In genomic region chr9:129823163-129823933, GRCh38 we compare ENCODE assay signal across 8 cellular contexts. TPM values are rescaled to one million over a fixed set of nuclear protein-coding genes. Genes with fewer than 3 reads are reported as not detected.
DNase-seq lines count a peak whose midpoint lies in the region; ATAC-seq, FAIRE-seq and TF ChIP-seq lines count a peak whose summit lies in the region.

No MANE protein-coding gene starts in this region.

- peak overlapping the region; percentile 78 for H3K9ac ChIP-seq in keratinocyte (ENCODE audit: control insufficient read depth, extremely low read depth, insufficient read depth, low read length)

- peak; percentile 10 for DNase-seq in A172 (ENCODE audit: low spot score)
- DNase-seq in GM12891 (ENCODE audit: insufficient read length, low spot score): peak; percentile 46
- peak; percentile 24 for DNase-seq in NCI-H226
- DNase-seq in brain microvascular endothelial cell: no peak
- DNase-seq in keratinocyte (ENCODE audit: low read depth, low spot score): no peak
- DNase-seq in midbrain (lab: John Stamatoyannopoulos, UW): no peak

- no peaks in the 10 kb centered on the region for H3K27me3 ChIP-seq in brain microvascular endothelial cell (replicated peaks)
- no peaks in the 10 kb centered on the region for H3K27me3 ChIP-seq in keratinocyte (ENCODE audit: control insufficient read depth, extremely low read depth, insufficient read depth, low read length)

- H3K27ac ChIP-seq in brain microvascular endothelial cell (peak overlapping the region; percentile 54), keratinocyte (ENCODE audit: control insufficient read depth, insufficient read depth, low read length) (peak overlapping the region; percentile 42)

- no peaks in the 10 kb centered on the region for H3K9me1 ChIP-seq in keratinocyte (ENCODE audit: control insufficient read depth, extremely low read depth, insufficient read depth, low read length)

- H2AFZ ChIP-seq in keratinocyte (ENCODE audit: control insufficient read depth, low read length): peak overlapping the region; percentile 69

- ATAC-seq in HG03460 (IDR thresholded peaks at IDR 0.05; ENCODE audit: unreplicated experiment): no peak

- H3K27me3 Mint-ChIP-seq in stimulated activated naive CD8-positive, alpha-beta T cell treated with anti-CD3 and anti-CD28 coated beads, Interleukin-15, Interleukin-2, amounts not matched to agents 100 ng/mL and 50 ng/mL, for 24 hours: no peaks in the 10 kb centered on the region

- no peaks in the 10 kb centered on the region for H3K9me3 Mint-ChIP-seq in stimulated activated naive CD8-positive, alpha-beta T cell treated with anti-CD3 and anti-CD28 coated beads, Interleukin-15, Interleukin-2, amounts not matched to agents 100 ng/mL and 50 ng/mL, for 24 hours

- peaks cover 40% of the 10 kb centered on the region for H3K36me3 Mint-ChIP-seq in stimulated activated naive CD8-positive, alpha-beta T cell treated with anti-CD3 and anti-CD28 coated beads, Interleukin-15, Interleukin-2, amounts not matched to agents 100 ng/mL and 50 ng/mL, for 24 hours (ENCODE audit: low read depth)

- FAIRE-seq in GM12891 (lab: Jason Lieb, UNC): peak; percentile 50
- FAIRE-seq in keratinocyte (lab: Jason Lieb, UNC): no peak

- TF ChIP-seq CTCF in brain microvascular endothelial cell (IDR thresholded peaks at IDR 0.05; ENCODE audit: low read depth, low read length, missing control alignments) (no peak), keratinocyte (optimal IDR thresholded peaks at IDR 0.05 in 1 of 3, IDR thresholded peaks at IDR 0.05 in 1 of 3, conservative IDR thresholded peaks at IDR 0.05 in 1 of 3; ENCODE audit: extremely low read depth in 1 of 3, insufficient read depth in 2 of 3, low read length in 3 of 3) (no peak)

- H4K20me1 ChIP-seq in keratinocyte (ENCODE audit: control insufficient read depth, extremely low read depth, insufficient read depth, low read length): no peaks in the 10 kb centered on the region

- H3K36me3 ChIP-seq in brain microvascular endothelial cell (replicated peaks) (peaks cover 41% of the 10 kb centered on the region), keratinocyte (ENCODE audit: control insufficient read depth in 2 of 2, extremely low read depth in 1 of 2, insufficient read depth in 2 of 2, low read length in 2 of 2) (peaks cover 15 to 31% of the 10 kb centered on the region in 2 experiments)

- in situ Hi-C loops in brain microvascular endothelial cell (cut with HindIII; ENCODE audit: low pct_ligation_motif_present, low sequenced_read_pairs): no loop called here

- peaks cover 24% of the 10 kb centered on the region for H3K79me2 ChIP-seq in keratinocyte (ENCODE audit: control insufficient read depth, insufficient read depth, low read length)

- peak overlapping the region; percentile 88 for H3K4me3 Mint-ChIP-seq in stimulated activated naive CD8-positive, alpha-beta T cell treated with anti-CD3 and anti-CD28 coated beads, Interleukin-15, Interleukin-2, amounts not matched to agents 100 ng/mL and 50 ng/mL, for 24 hours

- H3K9me3 ChIP-seq in keratinocyte (ENCODE audit: control insufficient read depth, low read depth, low read length): no peaks in the 10 kb centered on the region

- H3K4me1 Mint-ChIP-seq in stimulated activated naive CD8-positive, alpha-beta T cell treated with anti-CD3 and anti-CD28 coated beads, Interleukin-15, Interleukin-2, amounts not matched to agents 100 ng/mL and 50 ng/mL, for 24 hours (ENCODE audit: low read depth): peaks cover 11% of the 10 kb centered on the region

- H3K4me2 ChIP-seq in keratinocyte (ENCODE audit: control insufficient read depth, extremely low read depth, insufficient read depth, low read depth, low read length): peak overlapping the region; percentile 87

- H3K4me3 ChIP-seq in brain microvascular endothelial cell (ENCODE audit: low read depth, low read length) (peak overlapping the region; percentile 87), keratinocyte (ENCODE audit: control insufficient read depth in 2 of 3, extremely low read depth in 1 of 3, insufficient read depth in 2 of 3, low read depth in 1 of 3, low read length in 3 of 3) (peak overlapping the region; percentile 66 to 81 (median 71))

- TF ChIP-seq POLR2A in GM12891 (IDR thresholded peaks at IDR 0.05; ENCODE audit: low read depth, low read length): 0 out of 2 replicates have a peak, but pooled peaks have one; percentile 38

- dilution Hi-C loops in keratinocyte (cut with MboI; ENCODE audit: extremely low pct_ligation_motif_present, low sequenced_read_pairs): no loop called here

- H3K4me1 ChIP-seq in keratinocyte (ENCODE audit: control insufficient read depth, extremely low read depth, insufficient read depth, low read length): peaks cover 3% of the 10 kb centered on the region

- peak overlapping the region; percentile 63 for H3K27ac Mint-ChIP-seq in stimulated activated naive CD8-positive, alpha-beta T cell treated with anti-CD3 and anti-CD28 coated beads, Interleukin-15, Interleukin-2, amounts not matched to agents 100 ng/mL and 50 ng/mL, for 24 hours

TF ChIP-seq in GM12891, 5 proteins besides CTCF, POLR2A, EP300 and RAD21:
- TF ChIP-seq SPI1 (IDR thresholded peaks at IDR 0.05; ENCODE audit: low read depth, low read length): no peak
- no peak for TF ChIP-seq POLR2AphosphoS5 (IDR thresholded peaks at IDR 0.05; ENCODE audit: low read depth, low read length)
- no peak for TF ChIP-seq TAF1 (IDR thresholded peaks at IDR 0.05; ENCODE audit: low read depth, low read length)
- TF ChIP-seq PAX5 (IDR thresholded peaks at IDR 0.05; ENCODE audit: insufficient read depth, low read length, severe bottlenecking): no peak
- TF ChIP-seq POU2F2 (IDR thresholded peaks at IDR 0.05; ENCODE audit: low read depth, low read length): no peak

RNA-seq across cellular contexts. Expression of gene TOR1A, which starts 0.6 kb away (rescaled TPM):
- 47.8 and 53.2 TPM in 2 replicates for total RNA-seq in A172 (2014; rRNA removed; shearing (Covaris generic))
- polyA plus RNA-seq in GM12891 (2012; ENCODE audit: low read depth, missing spikeins): 27.1 TPM
- 60.6 to 76.1 TPM (median 61.5 TPM) in 3 replicates for polyA plus RNA-seq in keratinocyte
- polyA plus RNA-seq in keratinocyte (2011; ENCODE audit: low read depth): 26.1 TPM
- 47.6 and 59.3 TPM in 2 replicates for polyA plus RNA-seq in keratinocyte (2011; cell fraction: cytosol; rRNA removed)
- polyA plus RNA-seq in keratinocyte (2011; cell fraction: nucleus; rRNA removed): 70.3 and 72.6 TPM in 2 replicates
- 39.2 and 39.6 TPM in 2 replicates for polyA plus RNA-seq in keratinocyte (2012; ENCODE audit: low replicate concordance)
- 25.9 to 36.6 TPM (median 35.0 TPM) in 3 replicates for polyA minus RNA-seq in keratinocyte
- 43.2 TPM for polyA minus RNA-seq in keratinocyte (2011; cell fraction: cytosol; rRNA and poly(A)+ RNA removed)
- polyA minus RNA-seq in keratinocyte (2011; cell fraction: nucleus; rRNA and poly(A)+ RNA removed): 27.1 and 35.7 TPM in 2 replicates

RNA-seq across cellular contexts. Expression of gene C9orf78, which starts 11.7 kb away (rescaled TPM):
- 71.9 and 75.3 TPM in 2 replicates for total RNA-seq in A172 (2014; rRNA removed; shearing (Covaris generic))
- polyA plus RNA-seq in GM12891 (2012; ENCODE audit: low read depth, missing spikeins): 27.4 TPM
- polyA plus RNA-seq in keratinocyte: 37.4 to 69.9 TPM (median 66.5 TPM) in 3 replicates
- 96.2 TPM for polyA plus RNA-seq in keratinocyte (2011; ENCODE audit: low read depth)
- 65.1 and 84.3 TPM in 2 replicates for polyA plus RNA-seq in keratinocyte (2011; cell fraction: cytosol; rRNA removed)
- 24.0 and 33.8 TPM in 2 replicates for polyA plus RNA-seq in keratinocyte (2011; cell fraction: nucleus; rRNA removed)
- 48.5 and 57.1 TPM in 2 replicates for polyA plus RNA-seq in keratinocyte (2012; ENCODE audit: low replicate concordance)
- 4.2 to 7.2 TPM (median 6.0 TPM) in 3 replicates for polyA minus RNA-seq in keratinocyte
- 20.0 TPM for polyA minus RNA-seq in keratinocyte (2011; cell fraction: cytosol; rRNA and poly(A)+ RNA removed)
- 4.7 and 8.5 TPM in 2 replicates for polyA minus RNA-seq in keratinocyte (2011; cell fraction: nucleus; rRNA and poly(A)+ RNA removed)

RNA-seq across cellular contexts. Expression of gene USP20, which starts 11.9 kb away (rescaled TPM):
- 4.5 and 7.0 TPM in 2 replicates for total RNA-seq in A172 (2014; rRNA removed; shearing (Covaris generic))
- 13.4 TPM for polyA plus RNA-seq in GM12891 (2012; ENCODE audit: low read depth, missing spikeins)
- 6.4 to 10.0 TPM (median 9.1 TPM) in 3 replicates for polyA plus RNA-seq in keratinocyte
- 11.5 TPM for polyA plus RNA-seq in keratinocyte (2011; ENCODE audit: low read depth)
- 3.7 and 9.1 TPM in 2 replicates for polyA plus RNA-seq in keratinocyte (2011; cell fraction: cytosol; rRNA removed)
- 23.7 and 32.0 TPM in 2 replicates for polyA plus RNA-seq in keratinocyte (2011; cell fraction: nucleus; rRNA removed)
- 8.0 and 11.3 TPM in 2 replicates for polyA plus RNA-seq in keratinocyte (2012; ENCODE audit: low replicate concordance)
- polyA minus RNA-seq in keratinocyte: 8.2 to 13.7 TPM (median 9.5 TPM) in 3 replicates
- polyA minus RNA-seq in keratinocyte (2011; cell fraction: cytosol; rRNA and poly(A)+ RNA removed): 11.5 TPM
- polyA minus RNA-seq in keratinocyte (2011; cell fraction: nucleus; rRNA and poly(A)+ RNA removed): 15.9 and 20.3 TPM in 2 replicates

RNA-seq across cellular contexts. Expression of gene TOR1B, which starts 20.4 kb away (rescaled TPM):
- total RNA-seq in A172 (2014; rRNA removed; shearing (Covaris generic)): 47.9 and 80.4 TPM in 2 replicates
- polyA plus RNA-seq in GM12891 (2012; ENCODE audit: low read depth, missing spikeins): 8.2 TPM
- polyA plus RNA-seq in keratinocyte: 24.2 to 26.5 TPM (median 26.3 TPM) in 3 replicates
- polyA plus RNA-seq in keratinocyte (2011; ENCODE audit: low read depth): 17.8 TPM
- polyA plus RNA-seq in keratinocyte (2011; cell fraction: cytosol; rRNA removed): 11.6 and 14.1 TPM in 2 replicates
- polyA plus RNA-seq in keratinocyte (2011; cell fraction: nucleus; rRNA removed): 47.0 and 48.2 TPM in 2 replicates
- 16.2 and 17.2 TPM in 2 replicates for polyA plus RNA-seq in keratinocyte (2012; ENCODE audit: low replicate concordance)
- 13.1 to 23.3 TPM (median 17.9 TPM) in 3 replicates for polyA minus RNA-seq in keratinocyte
- 11.5 TPM for polyA minus RNA-seq in keratinocyte (2011; cell fraction: cytosol; rRNA and poly(A)+ RNA removed)
- polyA minus RNA-seq in keratinocyte (2011; cell fraction: nucleus; rRNA and poly(A)+ RNA removed): 25.7 and 39.6 TPM in 2 replicates

Comparison
In these comparisons a context has a peak if more than half of its experiments do, and no peak if none do; other contexts are left out.
1. DNase-seq: peak in A172 (single experiment), GM12891 (single experiment) and NCI-H226 (single experiment); none in brain microvascular endothelial cell (single experiment), keratinocyte (single experiment) and midbrain (single experiment).